ENCODE assay signal across 17 cellular contexts in genomic region chr13:32731074-32731473, GRCh38.
A peak's percentile ranks its signal among the peaks of the same experiment; 100 is the strongest.
DNase-seq lines count a peak whose midpoint lies in the region; ATAC-seq and TF ChIP-seq lines count a peak whose summit lies in the region.
"Had no signal": no experiment of that assay in that cellular context is flagged by ENCODE, and none has a peak within 500 bp of the region (broad histone marks: within the 10 kb centered on the region; RNA-seq: fewer than 3 reads in every experiment).

No MANE protein-coding gene starts in this region.

- peaks cover 4% of the 10 kb centered on the region for H3K79me2 ChIP-seq in osteoblast (ENCODE audit: insufficient read depth, low read length)

- ATAC-seq in RWPE2 (ENCODE audit: low read depth): no peak

- no peaks in the 10 kb centered on the region for H4K20me1 ChIP-seq in osteoblast (ENCODE audit: insufficient read depth, low read length)

- no TSS peak for BruUV-seq in A673 (replicated peaks; lab: Mats Ljungman, UMichigan)

- H3K27ac ChIP-seq in A673 (ENCODE audit: low read depth, low read length, poor library complexity, severe bottlenecking) (peak overlapping the region; percentile 48), RWPE2 (ENCODE audit: poor library complexity, severe bottlenecking) (peak overlapping the region; percentile 18), endodermal cell (ENCODE audit: low read depth, low read length) (no peak overlapping the region), osteoblast (ENCODE audit: low read depth, low read length) (peak overlapping the region; percentile 48)
- H3K27ac ChIP-seq: RWPE1 had no signal

- H2AFZ ChIP-seq in osteoblast (ENCODE audit: low read length): no peak overlapping the region

- peaks cover 17% of the 10 kb centered on the region for H3K9me3 Mint-ChIP-seq in endodermal cell

- CTCF ChIA-PET in A673 (lab: Charles Lee): no interaction called here

- no peaks in the 10 kb centered on the region for H3K27me3 Mint-ChIP-seq in endodermal cell (ENCODE audit: insufficient read depth)

- H3K9ac ChIP-seq in endodermal cell (ENCODE audit: extremely low read depth, low read length, poor library complexity, severe bottlenecking): no peak overlapping the region

- peaks cover 18% of the 10 kb centered on the region for H3K4me1 ChIP-seq in A673 (ENCODE audit: insufficient read depth, low read length, poor library complexity, severe bottlenecking)
- H3K4me1 ChIP-seq in RWPE2 (ENCODE audit: insufficient read depth, poor library complexity, severe bottlenecking): peaks cover 28% of the 10 kb centered on the region
- no peaks in the 10 kb centered on the region for H3K4me1 ChIP-seq in endodermal cell (ENCODE audit: control insufficient read depth, insufficient read depth, low read length)
- H3K4me1 ChIP-seq in osteoblast (ENCODE audit: insufficient read depth, low read length): peaks cover 19% of the 10 kb centered on the region

- H3K4me3 ChIP-seq in A673 (ENCODE audit: low read depth, low read length, poor library complexity, severe bottlenecking) (no peak overlapping the region), RWPE2 (ENCODE audit: severe bottlenecking) (no peak overlapping the region), endodermal cell (ENCODE audit: low read length) (peak overlapping the region; percentile 49), osteoblast (ENCODE audit: insufficient read depth, low read length) (no peak overlapping the region)

- DNase-seq in A673 (ENCODE audit: low spot score) (no peak), RWPE2 (ENCODE audit: low spot score) (no peak), endodermal cell (no peak), osteoblast (ENCODE audit: insufficient read length, low spot score, missing footprints) (no peak), H4 (ENCODE audit: low spot score) (no peak), NCI-H510A treated with DMSO at 0.1 percent for 48 hours (lab: John Stamatoyannopoulos, UW) (no peak), DMS114 treated with DMSO at 0.1 percent for 48 hours (lab: John Stamatoyannopoulos, UW; ENCODE audit: unreplicated experiment) (no peak), NCI-H146 (lab: John Stamatoyannopoulos, UW) (no peak)
- DNase-seq: amygdala, DMS79 treated with DMSO at 0.1 percent for 48 hours, glutamatergic neuron, GOT3, Karpas-422, NCI-H1092 treated with DMSO at 0.1 percent for 48 hours, NCI-H510A, right cardiac atrium had no signal

- WGBS in endodermal cell (ENCODE audit: insufficient coverage in 1 of 2, insufficient read length in 1 of 2), 2 experiments: 83% methylated on average over 3 of the region's 3 CpGs; no CpG with 5 or more reads in 1 of the 2 experiments

- POLR2A ChIA-PET in A673 (lab: Charles Lee; ENCODE audit: low non-redundant PET): no interaction called here

- peaks cover 12% of the 10 kb centered on the region for H3K36me3 Mint-ChIP-seq in endodermal cell (ENCODE audit: low read depth)

- no peak overlapping the region for H3K4me3 Mint-ChIP-seq in endodermal cell

- TF ChIP-seq CTCF in A673 (conservative IDR thresholded peaks at IDR 0.05; ENCODE audit: low read depth, low read length) (no peak), RWPE2 (IDR thresholded peaks at IDR 0.05; ENCODE audit: poor library complexity, severe bottlenecking) (no peak), endodermal cell (conservative IDR thresholded peaks at IDR 0.05) (no peak), osteoblast (IDR thresholded peaks at IDR 0.05; ENCODE audit: extremely low read depth, low read depth, low read length) (no peak)

- no peaks in the 10 kb centered on the region for H3K36me3 ChIP-seq in A673 (ENCODE audit: insufficient read depth, low read length, poor library complexity, severe bottlenecking)
- H3K36me3 ChIP-seq in RWPE2 (ENCODE audit: low read depth): peaks cover 19% of the 10 kb centered on the region
- H3K36me3 ChIP-seq in endodermal cell (ENCODE audit: control insufficient read depth, insufficient read depth, low read length): peaks cover 4% of the 10 kb centered on the region
- no peaks in the 10 kb centered on the region for H3K36me3 ChIP-seq in osteoblast (ENCODE audit: insufficient read depth, low read length)

- no peak overlapping the region for H3K4me2 ChIP-seq in osteoblast (ENCODE audit: insufficient read depth, low read length)

- H3K4me1 Mint-ChIP-seq in endodermal cell: peaks cover 22% of the 10 kb centered on the region

- H3K27ac Mint-ChIP-seq in endodermal cell: peak overlapping the region; percentile 1

- H3K27me3 ChIP-seq in A673 (replicated peaks; ENCODE audit: insufficient read depth, low read depth, low read length, poor library complexity) (no peaks in the 10 kb centered on the region), RWPE2 (ENCODE audit: insufficient read depth, poor library complexity, severe bottlenecking) (no peaks in the 10 kb centered on the region), endodermal cell (ENCODE audit: control insufficient read depth, insufficient read depth, low read length, poor library complexity, severe bottlenecking) (no peaks in the 10 kb centered on the region), osteoblast (ENCODE audit: insufficient read depth, low read length) (no peaks in the 10 kb centered on the region)

- intact Hi-C loops in A673 (cut with micrococcal nuclease; ENCODE audit: unreplicated experiment): no loop called here

- H3K9me3 ChIP-seq in A673 (ENCODE audit: low read depth, low read length, poor library complexity, severe bottlenecking) (peaks cover 2% of the 10 kb centered on the region), RWPE2 (ENCODE audit: severe bottlenecking) (no peaks in the 10 kb centered on the region), endodermal cell (ENCODE audit: control insufficient read depth, low read length) (no peaks in the 10 kb centered on the region), osteoblast (ENCODE audit: low read depth, low read length) (no peaks in the 10 kb centered on the region)
